11 cellular contexts compared by ENCODE assay signal in genomic region chr12:51307655-51308593, GRCh38. TPM values are rescaled to one million over a fixed set of nuclear protein-coding genes. Genes with fewer than 3 reads are reported as not detected.
DNase-seq lines count a peak whose midpoint lies in the region; ATAC-seq, FAIRE-seq and TF ChIP-seq lines count a peak whose summit lies in the region.
"Had no signal": no experiment of that assay in that cellular context is flagged by ENCODE, and none has a peak within 500 bp of the region (broad histone marks: within the 10 kb centered on the region; RNA-seq: fewer than 3 reads in every experiment).

No MANE protein-coding gene starts in this region.

- H3K4me1 ChIP-seq in skeletal muscle satellite cell (ENCODE audit: control insufficient read depth, insufficient read depth, low read length) = peaks cover 18% of the 10 kb centered on the region

- DNase-seq in H54 (ENCODE audit: insufficient read length, low spot score) (peak; percentile 67), WTC11 (ENCODE audit: low spot score) (no peak), fibroblast of the aortic adventitia (ENCODE audit: low read depth) (peak; percentile 92), midbrain (lab: John Stamatoyannopoulos, UW) (no peak), Right ventricle myocardium inferior (ENCODE audit: missing footprints) (no peak)
- DNase-seq: activated CD4-positive, alpha-beta T cell treated with anti-CD3 and anti-CD28 coated beads, Interleukin-2, amount 50 U/mL, for 48 hours; NCI-H510A; spleen had no signal

- FAIRE-seq in H54 (lab: Jason Lieb, UNC) = peak; percentile 91

- no peak for TF ChIP-seq POLR2A in H54 (IDR thresholded peaks at IDR 0.05; ENCODE audit: low read depth, low read length)

- no peak for ATAC-seq in WTC11
- no peak for ATAC-seq in GM19351 (IDR thresholded peaks at IDR 0.05; ENCODE audit: unreplicated experiment)
- ATAC-seq in Right ventricle myocardium inferior = no peak
- no peak for ATAC-seq in HG02885 (IDR thresholded peaks at IDR 0.05; ENCODE audit: poor library complexity, unreplicated experiment)

- no peak overlapping the region for H3K4me3 Mint-ChIP-seq in WTC11

- H3K27me3 ChIP-seq in skeletal muscle satellite cell (ENCODE audit: control insufficient read depth, insufficient read depth, low read length) = no peaks in the 10 kb centered on the region
- H3K27me3 ChIP-seq: spleen had no signal

- H3K4me1 Mint-ChIP-seq in WTC11 = peaks cover 3% of the 10 kb centered on the region; the same call in 1 of the 2 replicates

- H3K27ac Mint-ChIP-seq in WTC11 = 0 out of 2 replicates have a peak overlapping the region, but pooled peaks have one; percentile 21

- no peaks in the 10 kb centered on the region for H3K27me3 Mint-ChIP-seq in WTC11 (ENCODE audit: low read depth)

- H3K4me3 ChIP-seq in fibroblast of the aortic adventitia (ENCODE audit: low read depth, low read length) (no peak overlapping the region), skeletal muscle satellite cell (ENCODE audit: low read length) (no peak overlapping the region)
- H3K4me3 ChIP-seq: spleen had no signal

- H3K9ac ChIP-seq in skeletal muscle satellite cell (ENCODE audit: low read depth, low read length) = no peak overlapping the region

- intact Hi-C loops in Right ventricle myocardium inferior (cut with DNase I) = no loop called here

- TF ChIP-seq CTCF in WTC11 (IDR thresholded peaks at IDR 0.05) (no peak), fibroblast of the aortic adventitia (IDR thresholded peaks at IDR 0.05; ENCODE audit: insufficient read depth, low read length) (no peak)

- no peaks in the 10 kb centered on the region for H3K36me3 Mint-ChIP-seq in WTC11

- H3K9me3 Mint-ChIP-seq in WTC11 = no peaks in the 10 kb centered on the region

- CTCF ChIA-PET in WTC11 (lab: Charles Lee) = interaction anchor here (0.5 to 1.1 kb wide), 3 partner anchors 13 to 46 kb away, joined by 3 read pairs; no protein-coding TSS in a partner anchor

- peak overlapping the region; percentile 70 for H3K4me2 ChIP-seq in skeletal muscle satellite cell (ENCODE audit: low read length)

- no peaks in the 10 kb centered on the region for H3K9me3 ChIP-seq in skeletal muscle satellite cell (replicated peaks; ENCODE audit: low read length)
- H3K9me3 ChIP-seq: spleen had no signal

- no peaks in the 10 kb centered on the region for H3K36me3 ChIP-seq in skeletal muscle satellite cell (ENCODE audit: insufficient read depth, low read length)

- POLR2A ChIA-PET in WTC11 (lab: Charles Lee) = no interaction called here

TF ChIP-seq in WTC11, 78 proteins besides CTCF, POLR2A, EP300 and RAD21:
- TF ChIP-seq ZMAT4 (CRISPR knock-in tag; IDR thresholded peaks at IDR 0.05) (no peak), IRF2 (CRISPR knock-in tag; IDR thresholded peaks at IDR 0.05; ENCODE audit: borderline replicate concordance, low read depth) (no peak), NFE2L1 (CRISPR knock-in tag; IDR thresholded peaks at IDR 0.05) (no peak), ZNF263 (CRISPR knock-in tag; IDR thresholded peaks at IDR 0.05; ENCODE audit: low read depth) (no peak), KAT7 (CRISPR knock-in tag; IDR thresholded peaks at IDR 0.05; ENCODE audit: borderline replicate concordance) (no peak), GTF2I (CRISPR knock-in tag; conservative IDR thresholded peaks at IDR 0.05) (no peak), PRRX2 (CRISPR knock-in tag; IDR thresholded peaks at IDR 0.05) (no peak), ZNF396 (CRISPR knock-in tag; IDR thresholded peaks at IDR 0.05; ENCODE audit: borderline replicate concordance) (no peak)

RNA-seq across cellular contexts. Expression of gene BIN2, which starts 16.1 kb away (rescaled TPM):
- total RNA-seq in WTC11 (2021) (0.14 to 0.44 TPM (median 0.20 TPM) in 3 replicates), fibroblast of the aortic adventitia (ENCODE audit: low replicate concordance) (under 0.01 TPM in 1 of 2 replicates, not detected in the other), Right ventricle myocardium inferior (2.0 TPM)
- not detected in 2 replicates for total RNA-seq in skeletal muscle satellite cell (2012; rRNA removed)

RNA-seq across cellular contexts. Expression of gene SMAGP, which starts 37.7 kb away (rescaled TPM):
- 11.6 to 12.5 TPM (median 11.7 TPM) in 3 replicates for total RNA-seq in WTC11 (2021)
- total RNA-seq in fibroblast of the aortic adventitia (ENCODE audit: low replicate concordance) = 9.6 and 29.3 TPM in 2 replicates
- 17.7 and 23.6 TPM in 2 replicates for total RNA-seq in skeletal muscle satellite cell (2012; rRNA removed)
- 3.8 TPM for total RNA-seq in Right ventricle myocardium inferior

RNA-seq across cellular contexts. Expression of gene CELA1, which starts 38.6 kb away (rescaled TPM):
- total RNA-seq in WTC11 (2021) (not detected in 3 replicates), fibroblast of the aortic adventitia (ENCODE audit: low replicate concordance) (0.25 TPM in 1 of 2 replicates, not detected in the other), Right ventricle myocardium inferior (not detected)
- not detected in 2 replicates for total RNA-seq in skeletal muscle satellite cell (2012; rRNA removed)
- total RNA-seq: spleen had no signal

Comparison
In these comparisons a context has a peak if more than half of its experiments do, and no peak if none do; other contexts are left out.
1. DNase-seq: peak in H54 (single experiment) and fibroblast of the aortic adventitia (single experiment); none in WTC11 (single experiment), midbrain (single experiment) and Right ventricle myocardium inferior (single experiment).